In the genomic region with DNA sequence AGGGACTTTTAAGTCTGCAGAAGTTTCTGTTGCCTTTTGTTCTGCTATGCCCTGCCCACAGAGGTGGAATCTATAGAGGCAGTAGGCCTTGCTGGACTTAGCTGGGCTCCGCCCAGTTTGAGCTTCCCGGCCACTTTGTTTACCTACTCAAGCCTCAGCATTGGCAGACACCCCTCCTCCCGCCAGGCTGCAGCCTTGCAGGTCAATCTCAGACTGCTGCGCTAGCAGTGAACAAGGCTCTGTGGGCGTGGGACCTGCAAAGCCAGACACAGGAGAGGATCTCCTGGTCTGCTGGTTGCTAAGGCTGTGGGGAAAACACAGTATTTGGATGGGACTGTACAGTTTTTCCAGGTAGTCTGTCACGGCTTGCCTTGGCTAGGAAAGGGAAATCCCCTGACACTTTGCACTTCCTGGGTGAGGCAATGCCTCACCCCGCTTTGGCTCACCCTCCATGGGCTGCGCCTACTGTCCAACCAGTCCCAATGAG, we compare ENCODE assay signal across 14 cellular contexts. TPM values are rescaled to one million over a fixed set of nuclear protein-coding genes. Genes with fewer than 3 reads are reported as not detected.
A peak's percentile ranks its signal among the peaks of the same experiment; 100 is the strongest.
DNase-seq lines count a peak whose midpoint lies in the region; FAIRE-seq and TF ChIP-seq lines count a peak whose summit lies in the region.
"Had no signal": no experiment of that assay in that cellular context is flagged by ENCODE, and none has a peak within 500 bp of the region (broad histone marks: within the 10 kb centered on the region; RNA-seq: fewer than 3 reads in every experiment).

No MANE protein-coding gene starts in this region.

- no peak overlapping the region for H2AFZ ChIP-seq in H9 (ENCODE audit: low read length)

- H3K79me1 ChIP-seq in H9 (ENCODE audit: insufficient read depth, low read depth, low read length, poor library complexity, severe bottlenecking), result no peaks in the 10 kb centered on the region

- no peak overlapping the region for H2BK20ac ChIP-seq in H9 (ENCODE audit: low read depth, low read length, poor library complexity, severe bottlenecking)

- FAIRE-seq in urothelium cell line (lab: Jason Lieb, UNC), result no peak
- FAIRE-seq: HTR-8/SVneo had no signal

- H2BK15ac ChIP-seq in H9 (ENCODE audit: low read depth, low read length), result no peak overlapping the region

- TF ChIP-seq EP300 in sigmoid colon (IDR thresholded peaks at IDR 0.05), result no peak

- no peaks in the 10 kb centered on the region for H3K9me3 ChIP-seq in H9 (ENCODE audit: control insufficient read depth, low read depth, low read length)
- no peaks in the 10 kb centered on the region for H3K9me3 ChIP-seq in sigmoid colon

- TF ChIP-seq POLR2A in sigmoid colon (IDR thresholded peaks at IDR 0.05), result no peak

- no peaks in the 10 kb centered on the region; a peak in 1 of 5 replicates for H3K9me3 Mint-ChIP-seq in H9
- H3K9me3 Mint-ChIP-seq: T-helper 2 cell treated with Interferon-gamma antibody and Interleukin-4, amounts not matched to agents 5 μg/mL and 100 μg/mL, for 36 hours had no signal

- no peak overlapping the region for H3K18ac ChIP-seq in H9 (ENCODE audit: insufficient read length, low read depth, low read length)

- TF ChIP-seq CTCF in H9 (conservative IDR thresholded peaks at IDR 0.05) (no peak), sigmoid colon (IDR thresholded peaks at IDR 0.05) (no peak)

- H3K23ac ChIP-seq in H9 (ENCODE audit: insufficient read length, low read depth, low read length), result no peak overlapping the region

- no peak overlapping the region; the same call in 1 of the 2 replicates for H3K14ac ChIP-seq in H9 (ENCODE audit: insufficient read depth, low read length)

- H3K27me3 Mint-ChIP-seq in H9 (ENCODE audit: low read depth), result no peaks in the 10 kb centered on the region

- H2BK120ac ChIP-seq in H9 (ENCODE audit: low read depth, low read length, poor library complexity, severe bottlenecking), result no peak overlapping the region

- no peak overlapping the region for H3T11ph ChIP-seq in H9 (ENCODE audit: low read length)

- no peak overlapping the region for H3K4ac ChIP-seq in H9 (ENCODE audit: low read depth, low read length)

- no peaks in the 10 kb centered on the region for H3K27me3 ChIP-seq in H9 (ENCODE audit: insufficient read depth, low read length)
- H3K27me3 ChIP-seq in sigmoid colon, result no peaks in the 10 kb centered on the region

- H3K27ac Mint-ChIP-seq in H9, result peak overlapping the region; percentile 9 to 87 (median 82); a peak in 3 of 7 replicates
- H3K27ac Mint-ChIP-seq: CD14-positive monocyte; natural killer cell; T-helper 2 cell treated with Interferon-gamma antibody and Interleukin-4, amounts not matched to agents 5 μg/mL and 100 μg/mL, for 36 hours had no signal

- peak overlapping the region; percentile 58 to 59; a peak in 4 of 5 replicates for H3K4me3 Mint-ChIP-seq in H9
- H3K4me3 Mint-ChIP-seq: CD14-positive monocyte; natural killer cell; T-helper 2 cell treated with Interferon-gamma antibody and Interleukin-4, amounts not matched to agents 5 μg/mL and 100 μg/mL, for 36 hours had no signal

- H4K8ac ChIP-seq in H9 (replicated peaks; ENCODE audit: insufficient read length, low read depth, low read length), result no peak overlapping the region

- H3K4me1 ChIP-seq in H9 (ENCODE audit: insufficient read depth, low read length) (no peaks in the 10 kb centered on the region; the same call in 1 of the 2 replicates), sigmoid colon (no peaks in the 10 kb centered on the region)

- H3K4me2 ChIP-seq in H9 (ENCODE audit: insufficient read depth, insufficient read length, low read length), result peak overlapping the region; percentile 16

- H2BK12ac ChIP-seq in H9 (ENCODE audit: insufficient read length, low read depth, low read length), result no peak overlapping the region

- H3K4me3 ChIP-seq in iPS-11a (ENCODE audit: low read depth, low read length) (peak overlapping the region; percentile 25), sigmoid colon (no peak overlapping the region)

- no peak overlapping the region for H2BK5ac ChIP-seq in H9 (ENCODE audit: insufficient read length, low read length)

- intact Hi-C loops in posterior vena cava (cut with DNase I) (no loop called here), sigmoid colon (cut with DNase I) (no loop called here)

- H4K20me1 ChIP-seq in H9 (ENCODE audit: control insufficient read depth, insufficient read depth, insufficient read length), result no peaks in the 10 kb centered on the region

- H3K27ac ChIP-seq in H9 (ENCODE audit: insufficient read length, low read depth, low read length), result no peak overlapping the region
- H3K27ac ChIP-seq in sigmoid colon, result no peak overlapping the region

- H4K91ac ChIP-seq in H9 (ENCODE audit: insufficient read length, low read depth, low read length), result no peak overlapping the region

- no peak overlapping the region for H3K9ac ChIP-seq in H9 (ENCODE audit: extremely low read depth, insufficient read length, low read length)

- no peaks in the 10 kb centered on the region for H3K79me2 ChIP-seq in H9 (ENCODE audit: insufficient read depth, low read length)

- no peaks in the 10 kb centered on the region for H3K36me3 ChIP-seq in sigmoid colon

- no peak overlapping the region for H3K56ac ChIP-seq in H9 (ENCODE audit: insufficient read length, low read depth, low read length)

- no peak overlapping the region for H2AK5ac ChIP-seq in H9 (ENCODE audit: insufficient read length, low read length)

- no CpG with 5 or more reads among the region's 8 CpGs for WGBS in H9 (ENCODE audit: extremely low coverage, insufficient read length, low lambda C conversion rate)
- WGBS in sigmoid colon, 2 donors, result 12 to 38% methylated on average over 8 of the region's 8 CpGs

- peaks cover 11 to 16% of the 10 kb centered on the region in 2 experiments for H3K4me1 Mint-ChIP-seq in H9
- H3K4me1 Mint-ChIP-seq: CD14-positive monocyte, natural killer cell had no signal

- DNase-seq in H9 (peak; percentile 93), SHP77 (lab: John Stamatoyannopoulos, UW) (peak; percentile 87 to 89), posterior vena cava (ENCODE audit: low spot score) (peak; percentile 57), sigmoid colon (no peak), urothelium cell line (ENCODE audit: low spot score) (no peak)
- no peak for DNase-seq in activated CD4-positive, alpha-beta T cell treated with anti-CD3 and anti-CD28 coated beads, Interleukin-2, amount 50 U/mL, for 4 hours
- DNase-seq: activated CD4-positive, alpha-beta T cell treated with anti-CD3 and anti-CD28 coated beads, Interleukin-2, amount 50 U/mL, for 48 hours; natural killer cell; NCI-H1048; stimulated activated naive CD4-positive, alpha-beta T cell treated with Interleukin-2 at 50 U/mL for 16 hours had no signal

- no peak overlapping the region for H4K5ac ChIP-seq in H9 (ENCODE audit: insufficient read length, low read depth, low read length)

- H3K36me3 Mint-ChIP-seq in H9 (ENCODE audit: insufficient read depth in 1 of 3, low read depth in 3 of 3), result no peaks in the 10 kb centered on the region
- H3K36me3 Mint-ChIP-seq: CD14-positive monocyte, natural killer cell had no signal

- H3K23me2 ChIP-seq in H9 (ENCODE audit: insufficient read length, low read depth, low read length, poor library complexity, severe bottlenecking), result peaks cover 4% of the 10 kb centered on the region

RNA-seq across cellular contexts. Expression of a gene that starts 43.7 kb away (rescaled TPM):
- total RNA-seq in H9 (2021) (62.2 and 64.2 TPM in 2 replicates), posterior vena cava (10 to 100 TPM; 25.8 to 26.1 TPM), sigmoid colon (10 to 100 TPM; 60.4 to 91.8 (median 82.6) TPM)
- 10 to 100 TPM; 40.2 to 46.1 (median 45.3) TPM for polyA plus RNA-seq in sigmoid colon

RNA-seq across cellular contexts. Expression of a gene that starts 43.9 kb away (rescaled TPM):
- 10.9 and 11.6 TPM in 2 replicates for total RNA-seq in H9 (2021)
- 10 to 100 TPM; 15.1 to 15.9 TPM for total RNA-seq in posterior vena cava
- total RNA-seq in sigmoid colon, result 10 to 100 TPM; 22.7 to 59.9 (median 41.8) TPM
- 1 to 10 TPM; 3.9 to 6.6 (median 4.6) TPM for polyA plus RNA-seq in sigmoid colon

Comparison
In these comparisons a context has a peak if more than half of its experiments do, and no peak if none do; other contexts are left out.
1. DNase-seq: peak in H9 (single experiment), SHP77 (2 of 2) and posterior vena cava (single experiment); none in activated CD4-positive, alpha-beta T cell treated with anti-CD3 and anti-CD28 coated beads, Interleukin-2, amount 50 U/mL, for 4 hours (0 of 2), sigmoid colon (single experiment) and urothelium cell line (single experiment).